8 cellular contexts compared by ENCODE assay signal in the genomic region with DNA sequence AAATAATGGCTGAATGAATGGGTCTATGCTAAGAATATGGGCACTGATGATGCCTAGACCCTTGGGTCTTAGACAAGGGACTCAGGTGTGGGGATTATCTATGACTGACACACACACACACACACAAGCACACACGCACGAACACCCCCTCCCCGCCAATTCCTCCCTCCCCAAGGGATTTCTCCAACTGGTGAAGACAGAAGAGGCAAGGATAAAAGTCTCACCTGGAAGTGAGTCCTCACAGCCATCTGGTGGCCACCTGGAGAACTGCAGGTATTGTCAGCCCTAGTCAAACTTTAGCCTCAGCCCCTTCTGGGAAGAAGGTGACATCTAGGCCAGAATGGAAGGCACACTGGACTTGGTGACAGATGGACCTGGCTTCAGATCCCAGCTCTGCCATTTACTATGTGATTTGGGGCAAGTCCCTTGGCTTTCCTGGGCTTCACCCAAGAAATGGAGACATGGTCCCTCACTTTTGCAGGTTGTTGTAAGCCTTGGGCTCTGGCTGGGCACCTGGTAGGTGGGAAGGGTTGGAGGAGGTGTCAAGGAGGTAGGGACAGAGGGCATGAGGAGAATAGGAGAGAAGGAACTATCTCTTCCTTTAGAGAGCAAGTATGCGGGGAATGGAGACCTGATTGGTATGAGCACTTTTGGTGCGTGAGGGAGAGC. TPM values are rescaled to one million over a fixed set of nuclear protein-coding genes. Genes with fewer than 3 reads are reported as not detected.
DNase-seq lines count a peak whose midpoint lies in the region; ATAC-seq and TF ChIP-seq lines count a peak whose summit lies in the region.

No MANE protein-coding gene starts in this region.

- H3K27me3 ChIP-seq in stomach: peaks cover 0 to 8% (median 0%) of the 10 kb centered on the region in 3 donors

- H3K36me3 Mint-ChIP-seq in natural killer cell: no peaks in the 10 kb centered on the region

- H3K9me3 Mint-ChIP-seq in natural killer cell: no peaks in the 10 kb centered on the region

- no peak overlapping the region for H3K4me3 Mint-ChIP-seq in natural killer cell

- H3K27me3 Mint-ChIP-seq in natural killer cell (ENCODE audit: low read depth in 2 of 2): peaks cover 7 to 21% of the 10 kb centered on the region in 2 donors

- TF ChIP-seq POLR2A in stomach (IDR thresholded peaks at IDR 0.05): no peak

- H3K4me3 ChIP-seq in stomach: no peak overlapping the region

- 39 to 43% (median 41%) methylated on average over 5 of the region's 5 CpGs for WGBS in stomach, 5 donors

- peaks cover 17 to 26% (median 20%) of the 10 kb centered on the region in 4 donors for H3K4me1 ChIP-seq in stomach

- peak; percentile 76 for TF ChIP-seq CTCF in natural killer cell (IDR thresholded peaks at IDR 0.05)
- peak in 6 of 7 experiments; percentile 61 to 97 (median 90) for TF ChIP-seq CTCF in stomach (IDR thresholded peaks at IDR 0.05)

- peak overlapping the region in 1 of 2 donors; percentile 61 for H3K27ac Mint-ChIP-seq in natural killer cell

- ATAC-seq in natural killer cell (peak in 1 of 3 donors; percentile 17), HG02763 (IDR thresholded peaks at IDR 0.05; ENCODE audit: unreplicated experiment) (no peak)

- no peaks in the 10 kb centered on the region for H3K9me3 ChIP-seq in stomach

- peak overlapping the region in 1 of 5 donors; percentile 45 for H3K27ac ChIP-seq in stomach

- H3K4me1 Mint-ChIP-seq in natural killer cell: peaks cover 9 to 15% of the 10 kb centered on the region in 2 donors

- no peak for TF ChIP-seq EP300 in stomach (IDR thresholded peaks at IDR 0.05)

- intact Hi-C loops in natural killer cell (cut with micrococcal nuclease): loop anchor here (2.0 kb wide), 1 partner anchor 32 kb away; no protein-coding TSS in a partner anchor
- intact Hi-C loops in stomach (cut with DNase I; ENCODE audit: low total_unique reads): no loop called here

- H3K36me3 ChIP-seq in stomach: no peaks in the 10 kb centered on the region

- peak; percentile 54 to 72 for DNase-seq in NCI-H524 (lab: John Stamatoyannopoulos, UW)
- DNase-seq in NCI-H524 treated with DMSO at 0.1 percent for 48 hours (lab: John Stamatoyannopoulos, UW): no peak
- DNase-seq in NCI-H2196 treated with DMSO at 0.1 percent for 48 hours (lab: John Stamatoyannopoulos, UW; ENCODE audit: unreplicated experiment): peak; percentile 50
- peak; percentile 71 to 78 for DNase-seq in activated CD4-positive, alpha-beta T cell treated with anti-CD3 and anti-CD28 coated beads, Interleukin-2, amount 50 U/mL, for 4 hours
- DNase-seq in effector CD8-positive, alpha-beta T cell (lab: John Stamatoyannopoulos, UW): peak; percentile 65
- DNase-seq in natural killer cell: peak; percentile 64
- peak; percentile 86 for DNase-seq in stomach

RNA-seq across cellular contexts. Expression of a gene that starts 4.0 kb away (rescaled TPM):
- total RNA-seq in natural killer cell: under 1 TPM; 0.39 to 0.87 (median 0.60) TPM
- under 1 TPM in 2 of 5 donors, not detected in 3; 0.18 to 0.43 TPM for total RNA-seq in stomach
- polyA plus RNA-seq in stomach: under 1 TPM in 2 of 3 donors, not detected in 1; 0.25 to 0.30 TPM

RNA-seq across cellular contexts. Expression of a gene that starts 5.3 kb away (rescaled TPM):
- total RNA-seq in natural killer cell: under 1 TPM in 1 of 3 donors, not detected in 2; 0.40 TPM
- total RNA-seq in stomach: not detected
- 1 to 10 TPM in 2 of 3 donors, not detected in 1; 1.5 to 8.7 TPM for polyA plus RNA-seq in stomach

RNA-seq across cellular contexts. Expression of a gene that starts 13.8 kb away (rescaled TPM):
- total RNA-seq in natural killer cell (not detected), stomach (10 to 100 TPM in 1 of 5 donors, 1 to 10 TPM in 1, under 1 TPM in 1, not detected in 2; 0.55 to 15.2 (median 2.8) TPM)
- polyA plus RNA-seq in stomach: 10 to 100 TPM in 1 of 3 donors, 1 to 10 TPM in 2; 4.1 to 10.8 (median 5.0) TPM

RNA-seq across cellular contexts. Expression of a gene that starts 21.7 kb away (rescaled TPM):
- total RNA-seq in natural killer cell (10 to 100 TPM in 2 of 3 donors, 1 to 10 TPM in 1; 8.2 to 15.1 (median 12.1) TPM), stomach (10 to 100 TPM; 11.6 to 38.5 (median 25.8) TPM)
- 100 to 1,000 TPM in 1 of 3 donors, 10 to 100 TPM in 2; 43.4 to 110 (median 48.0) TPM for polyA plus RNA-seq in stomach

RNA-seq across cellular contexts. Expression of a gene that starts 46.6 kb away (rescaled TPM):
- total RNA-seq in natural killer cell: 100 to 1,000 TPM; 244 to 312 (median 273) TPM
- total RNA-seq in stomach: 10 to 100 TPM; 15.6 to 65.1 (median 23.2) TPM
- 100 to 1,000 TPM in 2 of 3 donors, 10 to 100 TPM in 1; 78.5 to 222 (median 137) TPM for polyA plus RNA-seq in stomach
